In genomic region chr2:120879401-120880295, GRCh38 we compare ENCODE assay signal across 12 cellular contexts.
A peak's percentile ranks its signal among the peaks of the same experiment; 100 is the strongest.
DNase-seq lines count a peak whose midpoint lies in the region; ATAC-seq and TF ChIP-seq lines count a peak whose summit lies in the region.
"Had no signal": no experiment of that assay in that cellular context is flagged by ENCODE, and none has a peak within 500 bp of the region (broad histone marks: within the 10 kb centered on the region; RNA-seq: fewer than 3 reads in every experiment).

No MANE protein-coding gene starts in this region.

- H3K4me1 ChIP-seq in psoas muscle, result peaks cover 32% of the 10 kb centered on the region

- ATAC-seq in esophagus mucosa (peak; percentile 47), psoas muscle (peak; percentile 73 to 89 (median 84)), GM21360 (IDR thresholded peaks at IDR 0.05; ENCODE audit: unreplicated experiment) (no peak)
- ATAC-seq: activated CD4-positive, CD25-positive, alpha-beta regulatory T cell treated with anti-CD3 and anti-CD28 coated beads, Interleukin-2, amount 50 U/mL, for 24 hours; mucosa of descending colon had no signal

- peak; percentile 41 for DNase-seq in GM04503 (ENCODE audit: low read depth)
- peak; percentile 80 for DNase-seq in NCI-H510A treated with DMSO at 0.1 percent for 48 hours (lab: John Stamatoyannopoulos, UW)
- DNase-seq in psoas muscle, result peak in 1 of 2 donors; percentile 78
- DNase-seq in occipital lobe (lab: John Stamatoyannopoulos, UW), result no peak
- no peak for DNase-seq in NCI-H1694 (lab: John Stamatoyannopoulos, UW)
- DNase-seq in NCI-H2081 treated with DMSO at 0.1 percent for 48 hours (lab: John Stamatoyannopoulos, UW), result no peak
- DNase-seq: cortex of kidney, NCI-H1048 had no signal

- H3K27me3 ChIP-seq in psoas muscle (ENCODE audit: insufficient read depth in 3 of 3, low read length in 2 of 3), result no peaks in the 10 kb centered on the region

- peak overlapping the region; percentile 31 for H3K27ac ChIP-seq in psoas muscle

- peak overlapping the region; percentile 24 for H3K4me3 ChIP-seq in psoas muscle
- H3K4me3 ChIP-seq: mucosa of descending colon had no signal

- TF ChIP-seq CTCF in psoas muscle (IDR thresholded peaks at IDR 0.05), result peak; percentile 39

- no peaks in the 10 kb centered on the region for H3K9me3 ChIP-seq in psoas muscle
- H3K9me3 ChIP-seq: mucosa of descending colon had no signal

- intact Hi-C loops in psoas muscle (cut with DNase I), result loop anchor here (2.0 to 5.0 kb wide), 2 partner anchors 58 to 191 kb away; no protein-coding TSS in a partner anchor

- WGBS in psoas muscle, 3 donors, result 27 to 47% (median 29%) methylated on average over 24 of the region's 24 CpGs

- H3K36me3 ChIP-seq in psoas muscle (ENCODE audit: insufficient read depth in 1 of 2, low read depth in 1 of 2), result no peaks in the 10 kb centered on the region

Comparison
In these comparisons a context has a peak if more than half of its experiments do, and no peak if none do; other contexts are left out.
1. DNase-seq: peak in GM04503 (single experiment) and NCI-H510A treated with DMSO at 0.1 percent for 48 hours (single experiment); none in occipital lobe (single experiment), NCI-H1694 (single experiment) and NCI-H2081 treated with DMSO at 0.1 percent for 48 hours (single experiment).